Comparison of ENCODE assay signal across 8 cellular contexts in genomic region chr13:24512208-24513068, GRCh38. TPM values are rescaled to one million over a fixed set of nuclear protein-coding genes. Genes with fewer than 3 reads are reported as not detected.
DNase-seq lines count a peak whose midpoint lies in the region; ATAC-seq, FAIRE-seq and TF ChIP-seq lines count a peak whose summit lies in the region.

Gene PARP4 (minus strand): TSS chr13:24512778. CDS start chr13:24503776, 9,002 bp downstream.

- DNase-seq in SJSA1 (ENCODE audit: low read depth in 1 of 2, low spot score in 2 of 2) = peak; percentile 69 to 90
- DNase-seq in activated naive CD4-positive, alpha-beta T cell (lab: John Stamatoyannopoulos, UW) = peak; percentile 23 to 54 (median 38)
- DNase-seq in frontal cortex (ENCODE audit: low spot score in 2 of 2) = peak; percentile 72 to 74
- DNase-seq in suprapubic skin (ENCODE audit: low spot score in 2 of 2) = peak; percentile 84 to 86

- H3K79me2 ChIP-seq in KMS-11 (ENCODE audit: insufficient read depth, low read depth) = peaks cover 46% of the 10 kb centered on the region

- no peaks in the 10 kb centered on the region for H3K36me3 ChIP-seq in ES-I3 (ENCODE audit: insufficient read depth, low read length)
- H3K36me3 ChIP-seq in KMS-11 (ENCODE audit: insufficient read depth) = no peaks in the 10 kb centered on the region
- peaks cover 10% of the 10 kb centered on the region for H3K36me3 ChIP-seq in SJSA1
- no peaks in the 10 kb centered on the region for H3K36me3 ChIP-seq in neutrophil
- H3K36me3 ChIP-seq in suprapubic skin = no peaks in the 10 kb centered on the region

- TF ChIP-seq CTCF in KMS-11 (conservative IDR thresholded peaks at IDR 0.05; ENCODE audit: low read depth, low read length) = no peak
- peak; percentile 13 for TF ChIP-seq CTCF in neutrophil (IDR thresholded peaks at IDR 0.05)
- no peak for TF ChIP-seq CTCF in suprapubic skin (IDR thresholded peaks at IDR 0.05)

- no peak for FAIRE-seq in frontal cortex (lab: Jason Lieb, UNC)

- peak; percentile 73 for ATAC-seq in GM21786 (IDR thresholded peaks at IDR 0.05; ENCODE audit: unreplicated experiment)

- peak; percentile 38 to 47 for TF ChIP-seq POLR2A in suprapubic skin (IDR thresholded peaks at IDR 0.05)

- peak within 1 kb of the TSS; percentile 83 for H2AFZ ChIP-seq in KMS-11 (ENCODE audit: low read depth)

- H3K4me2 ChIP-seq in KMS-11 = peak within 1 kb of the TSS; percentile 93

- H3K27me3 ChIP-seq in KMS-11 (ENCODE audit: insufficient read depth, low read depth) (no peaks in the 10 kb centered on the region), SJSA1 (replicated peaks) (no peaks in the 10 kb centered on the region), neutrophil (no peaks in the 10 kb centered on the region), suprapubic skin (no peaks in the 10 kb centered on the region)

- no peaks in the 10 kb centered on the region for H3K9me3 ChIP-seq in ES-I3 (ENCODE audit: control insufficient read depth, insufficient read depth, low read length)
- no peaks in the 10 kb centered on the region for H3K9me3 ChIP-seq in SJSA1 (replicated peaks)
- H3K9me3 ChIP-seq in neutrophil = no peaks in the 10 kb centered on the region
- H3K9me3 ChIP-seq in suprapubic skin = no peaks in the 10 kb centered on the region

- no peak for TF ChIP-seq EP300 in suprapubic skin (IDR thresholded peaks at IDR 0.05)

- H3K9ac ChIP-seq in ES-I3 (ENCODE audit: low read depth, low read length) (peak within 1 kb of the TSS; percentile 73), KMS-11 (peak within 1 kb of the TSS; percentile 87)

- H3K4me3 ChIP-seq in KMS-11 (IDR thresholded peaks at IDR 0.05; ENCODE audit: insufficient read depth, low read depth, low read length) = no peak within 1 kb of the TSS
- peak within 1 kb of the TSS; percentile 79 for H3K4me3 ChIP-seq in SJSA1
- peak within 1 kb of the TSS; percentile 93 to 97 for H3K4me3 ChIP-seq in neutrophil (ENCODE audit: low read depth in 1 of 2, low read length in 1 of 2)
- peak within 1 kb of the TSS; percentile 78 for H3K4me3 ChIP-seq in suprapubic skin

- no peaks in the 10 kb centered on the region for H4K20me1 ChIP-seq in KMS-11 (ENCODE audit: insufficient read depth)

- H3K4me1 ChIP-seq in ES-I3 (ENCODE audit: insufficient read depth, low read length) = 0 out of 2 replicates have a peak, but pooled peaks cover 4% of the 10 kb centered on the region
- peaks cover 18% of the 10 kb centered on the region for H3K4me1 ChIP-seq in KMS-11 (ENCODE audit: low read depth, poor library complexity, severe bottlenecking)
- peaks cover 24% of the 10 kb centered on the region for H3K4me1 ChIP-seq in SJSA1 (replicated peaks)
- H3K4me1 ChIP-seq in neutrophil (ENCODE audit: control insufficient read depth in 1 of 2, insufficient read depth in 1 of 2, low read depth in 1 of 2, low read length in 1 of 2) = peaks cover 34 to 36% of the 10 kb centered on the region in 2 experiments
- peaks cover 18% of the 10 kb centered on the region for H3K4me1 ChIP-seq in suprapubic skin

- WGBS in suprapubic skin = 2% methylated on average over 48 of the region's 68 CpGs

- peak within 1 kb of the TSS; percentile 78 for H3K27ac ChIP-seq in KMS-11
- peak within 1 kb of the TSS; percentile 94 for H3K27ac ChIP-seq in SJSA1
- peak within 1 kb of the TSS; percentile 99 for H3K27ac ChIP-seq in neutrophil
- peak within 1 kb of the TSS; percentile 94 for H3K27ac ChIP-seq in suprapubic skin

RNA-seq across cellular contexts. Expression of gene PARP4, which starts in this region (rescaled TPM):
- 32.6 and 51.2 TPM in 2 replicates for total RNA-seq in SJSA1 (2014; rRNA removed; shearing (Covaris generic))
- total RNA-seq in frontal cortex = 9.4 TPM
- total RNA-seq in suprapubic skin = 10 to 100 TPM; 22.3 to 45.0 (median 24.2) TPM
